ENCODE assay signal across 25 cellular contexts in genomic region chr7:12985228-12985627, GRCh38.
DNase-seq lines count a peak whose midpoint lies in the region; ATAC-seq, FAIRE-seq and TF ChIP-seq lines count a peak whose summit lies in the region.
"Had no signal": no experiment of that assay in that cellular context is flagged by ENCODE, and none has a peak within 500 bp of the region (broad histone marks: within the 10 kb centered on the region; RNA-seq: fewer than 3 reads in every experiment).

No MANE protein-coding gene starts in this region.

- peak; percentile 34 for FAIRE-seq in keratinocyte (lab: Jason Lieb, UNC)
- FAIRE-seq: A549, D721Med, GM18507, HTR-8/SVneo had no signal

- intact Hi-C loops in left ventricle myocardium inferior (cut with micrococcal nuclease) = no loop called here

- H3K36me3 ChIP-seq in HUES48 (ENCODE audit: control insufficient read depth, insufficient read depth, low read length) (no peaks in the 10 kb centered on the region), keratinocyte (ENCODE audit: control insufficient read depth in 2 of 2, extremely low read depth in 1 of 2, insufficient read depth in 2 of 2, low read length in 2 of 2) (no peaks in the 10 kb centered on the region), neuronal stem cell (replicated peaks in 1 of 2; ENCODE audit: control insufficient read depth in 2 of 2, insufficient read depth in 2 of 2, low read length in 2 of 2) (peaks cover 0 to 5% of the 10 kb centered on the region in 2 donors), left ventricle myocardium inferior (no peaks in the 10 kb centered on the region)
- H3K36me3 ChIP-seq: BLaER1 treated with 17β-estradiol and CSF1 and Interleukin-3, amounts not matched to agents 10 nM and 100 nM; SJSA1 had no signal

- H3K27ac ChIP-seq in HUES48 (ENCODE audit: low read depth, low read length) (peak overlapping the region; percentile 11), keratinocyte (ENCODE audit: control insufficient read depth, insufficient read depth, low read length) (no peak overlapping the region), neuronal stem cell (replicated peaks; ENCODE audit: low read length) (no peak overlapping the region), left ventricle myocardium inferior (replicated peaks) (no peak overlapping the region)
- H3K27ac ChIP-seq: BLaER1 treated with 17β-estradiol and CSF1 and Interleukin-3, amounts not matched to agents 10 nM and 100 nM; SJSA1 had no signal

- dilution Hi-C loops in keratinocyte (cut with MboI; ENCODE audit: extremely low pct_ligation_motif_present, low sequenced_read_pairs) = no loop called here

- H3K79me1 ChIP-seq in neuronal stem cell (ENCODE audit: low read depth, low read length) = no peaks in the 10 kb centered on the region

- H3K27ac Mint-ChIP-seq in WTC11 = peak overlapping the region; percentile 69
- H3K27ac Mint-ChIP-seq: CD4-positive, alpha-beta T cell had no signal

- no peaks in the 10 kb centered on the region for H4K20me1 ChIP-seq in keratinocyte (ENCODE audit: control insufficient read depth, extremely low read depth, insufficient read depth, low read length)
- H4K20me1 ChIP-seq: BLaER1 treated with 17β-estradiol and CSF1 and Interleukin-3, amounts not matched to agents 10 nM and 100 nM had no signal

- no peak overlapping the region for H2AK5ac ChIP-seq in neuronal stem cell (ENCODE audit: low read depth, low read length)

- H3K4me2 ChIP-seq in keratinocyte (ENCODE audit: control insufficient read depth, extremely low read depth, insufficient read depth, low read depth, low read length) (no peak overlapping the region), neuronal stem cell (ENCODE audit: insufficient read depth, low read length, poor library complexity, severe bottlenecking) (no peak overlapping the region)
- H3K4me2 ChIP-seq: A549; BLaER1 treated with 17β-estradiol and CSF1 and Interleukin-3, amounts not matched to agents 10 nM and 100 nM had no signal

- no peak overlapping the region for H2BK120ac ChIP-seq in neuronal stem cell (ENCODE audit: low read depth, low read length)

- H3K23ac ChIP-seq in neuronal stem cell (ENCODE audit: low read depth, low read length, poor library complexity) = no peak overlapping the region

- no peak overlapping the region for H2BK5ac ChIP-seq in neuronal stem cell (ENCODE audit: low read length)

- no peak overlapping the region for H4K91ac ChIP-seq in neuronal stem cell (ENCODE audit: low read depth, low read length, poor library complexity)

- no peak overlapping the region for H3K4me3 ChIP-seq in HUES48 (ENCODE audit: low read depth, low read length)
- no peak overlapping the region for H3K4me3 ChIP-seq in keratinocyte (ENCODE audit: control insufficient read depth in 2 of 3, extremely low read depth in 1 of 3, insufficient read depth in 2 of 3, low read depth in 1 of 3, low read length in 3 of 3)
- no peak overlapping the region for H3K4me3 ChIP-seq in neuronal stem cell (ENCODE audit: low read length in 2 of 2)
- H3K4me3 ChIP-seq in left ventricle myocardium inferior = no peak overlapping the region
- H3K4me3 ChIP-seq: A549; BLaER1 treated with 17β-estradiol and CSF1 and Interleukin-3, amounts not matched to agents 10 nM and 100 nM; SJSA1 had no signal

- H3K4ac ChIP-seq in neuronal stem cell (ENCODE audit: low read length) = no peak overlapping the region

- TF ChIP-seq CTCF in WTC11 (IDR thresholded peaks at IDR 0.05) = no peak
- TF ChIP-seq CTCF in keratinocyte (optimal IDR thresholded peaks at IDR 0.05 in 1 of 3, IDR thresholded peaks at IDR 0.05 in 1 of 3, conservative IDR thresholded peaks at IDR 0.05 in 1 of 3; ENCODE audit: extremely low read depth in 1 of 3, insufficient read depth in 2 of 3, low read length in 3 of 3) = no peak
- no peak for TF ChIP-seq CTCF in left ventricle myocardium inferior (IDR thresholded peaks at IDR 0.05; ENCODE audit: borderline replicate concordance)

- H3K9me3 ChIP-seq in HUES48 (ENCODE audit: control insufficient read depth, insufficient read depth, low read length) (no peaks in the 10 kb centered on the region), keratinocyte (ENCODE audit: control insufficient read depth, low read depth, low read length) (no peaks in the 10 kb centered on the region), neuronal stem cell (replicated peaks in 1 of 2; ENCODE audit: control insufficient read depth in 2 of 2, insufficient read depth in 1 of 2, low read depth in 1 of 2, low read length in 2 of 2) (peaks cover 0 to 10% of the 10 kb centered on the region in 2 donors), left ventricle myocardium inferior (replicated peaks) (no peaks in the 10 kb centered on the region)
- H3K9me3 ChIP-seq: A549; BLaER1 treated with 17β-estradiol and CSF1 and Interleukin-3, amounts not matched to agents 10 nM and 100 nM; SJSA1 had no signal

- CTCF ChIA-PET in WTC11 (lab: Charles Lee) = interaction anchor here (0.7 to 2.0 kb wide), 4 partner anchors 131 to 300 kb away, joined by 3 to 7 read pairs (median 3); partner anchors contain the start of gene ARL4A

- H3K9ac ChIP-seq in HUES48 (ENCODE audit: low read depth, low read length) (peak overlapping the region; percentile 22; the same call in 1 of the 2 replicates), keratinocyte (ENCODE audit: control insufficient read depth, extremely low read depth, insufficient read depth, low read length) (no peak overlapping the region), neuronal stem cell (ENCODE audit: low read depth, low read length, poor library complexity) (no peak overlapping the region)
- H3K9ac ChIP-seq: BLaER1 treated with 17β-estradiol and CSF1 and Interleukin-3, amounts not matched to agents 10 nM and 100 nM had no signal

- no peaks in the 10 kb centered on the region for H3K9me3 Mint-ChIP-seq in WTC11
- H3K9me3 Mint-ChIP-seq: CD4-positive, alpha-beta T cell had no signal

- no peak overlapping the region for H2BK12ac ChIP-seq in neuronal stem cell (ENCODE audit: low read length)

- POLR2A ChIA-PET in WTC11 (lab: Charles Lee) = no interaction called here

- peak overlapping the region; percentile 21; the same call in 1 of the 2 replicates for H3K4me3 Mint-ChIP-seq in WTC11
- H3K4me3 Mint-ChIP-seq: CD4-positive, alpha-beta T cell had no signal

- H4K8ac ChIP-seq in neuronal stem cell (ENCODE audit: low read depth, low read length) = no peak overlapping the region

- no peak overlapping the region for H2BK15ac ChIP-seq in neuronal stem cell (ENCODE audit: low read length)

- H3K18ac ChIP-seq in neuronal stem cell (ENCODE audit: low read length) = no peak overlapping the region

- no peaks in the 10 kb centered on the region for H3K79me2 ChIP-seq in keratinocyte (ENCODE audit: control insufficient read depth, insufficient read depth, low read length)

- H3K36me3 Mint-ChIP-seq in WTC11 = no peaks in the 10 kb centered on the region

- H3K14ac ChIP-seq in neuronal stem cell (ENCODE audit: low read length) = no peak overlapping the region

- no peak for DNase-seq in WTC11 (ENCODE audit: low spot score)
- DNase-seq in keratinocyte (ENCODE audit: low read depth, low spot score) = no peak
- DNase-seq in neuronal stem cell (ENCODE audit: low spot score) = no peak
- no peak for DNase-seq in left ventricle myocardium inferior
- DNase-seq: AML-193; CD4-positive, alpha-beta T cell; GOT3; Kasumi-1; NCI-H1105 treated with DMSO at 0.1 percent for 48 hours; NCI-H146; NCI-H1930; NCI-H446; NCI-H524 treated with DMSO at 0.1 percent for 48 hours; Right ventricle myocardium superior; RPMI8226 had no signal

- no peaks in the 10 kb centered on the region for H3K27me3 Mint-ChIP-seq in WTC11 (ENCODE audit: low read depth)

- H2AFZ ChIP-seq in keratinocyte (ENCODE audit: control insufficient read depth, low read length) = no peak overlapping the region
- peak overlapping the region; percentile 14 for H2AFZ ChIP-seq in neuronal stem cell (ENCODE audit: low read length)

- no peaks in the 10 kb centered on the region for H3K9me1 ChIP-seq in keratinocyte (ENCODE audit: control insufficient read depth, extremely low read depth, insufficient read depth, low read length)

- no CpG with 5 or more reads among the region's 1 CpG for WGBS in neuronal stem cell (ENCODE audit: extremely low coverage in 2 of 2, insufficient read length in 2 of 2, insufficient replicate concordance in 1 of 2), 2 donors

- H3K4me1 ChIP-seq in HUES48 (ENCODE audit: control insufficient read depth, insufficient read depth, low read length) = peaks cover 26% of the 10 kb centered on the region
- peaks cover 3% of the 10 kb centered on the region for H3K4me1 ChIP-seq in keratinocyte (ENCODE audit: control insufficient read depth, extremely low read depth, insufficient read depth, low read length)
- H3K4me1 ChIP-seq in neuronal stem cell (ENCODE audit: control insufficient read depth in 2 of 2, insufficient read depth in 1 of 2, low read depth in 1 of 2, low read length in 2 of 2) = no peaks in the 10 kb centered on the region
- H3K4me1 ChIP-seq in left ventricle myocardium inferior = no peaks in the 10 kb centered on the region
- H3K4me1 ChIP-seq: BLaER1 treated with 17β-estradiol and CSF1 and Interleukin-3, amounts not matched to agents 10 nM and 100 nM; SJSA1 had no signal

- H3K4me1 Mint-ChIP-seq in WTC11 = peaks cover 36% of the 10 kb centered on the region

- H3K27me3 ChIP-seq in HUES48 (ENCODE audit: control insufficient read depth, insufficient read depth, low read length) (no peaks in the 10 kb centered on the region), keratinocyte (ENCODE audit: control insufficient read depth, extremely low read depth, insufficient read depth, low read length) (no peaks in the 10 kb centered on the region), neuronal stem cell (ENCODE audit: control insufficient read depth in 3 of 3, insufficient read depth in 3 of 3, low read depth in 1 of 3, low read length in 3 of 3) (no peaks in the 10 kb centered on the region), left ventricle myocardium inferior (ENCODE audit: low read depth) (no peaks in the 10 kb centered on the region)
- H3K27me3 ChIP-seq: BLaER1 treated with 17β-estradiol and CSF1 and Interleukin-3, amounts not matched to agents 10 nM and 100 nM; SJSA1 had no signal

- ATAC-seq in WTC11 (peak; percentile 43; the same call in 1 of the 2 replicates), GM18520 (IDR thresholded peaks at IDR 0.05; ENCODE audit: unreplicated experiment) (no peak), HG03457 (IDR thresholded peaks at IDR 0.05; ENCODE audit: unreplicated experiment) (no peak)
- ATAC-seq: A549, HCT116 had no signal
